1 cellular context compared by ENCODE assay signal in genomic region chr20:33687370-33687915, GRCh38.
TF ChIP-seq lines count a peak whose summit lies in the region.

No MANE protein-coding gene starts in this region.

TF ChIP-seq in endothelial cell of umbilical vein, 7 proteins besides CTCF, POLR2A, EP300 and RAD21:
- TF ChIP-seq EZH2 (IDR thresholded peaks at IDR 0.05; ENCODE audit: borderline replicate concordance, low read depth, low read length, severe bottlenecking): no peak
- TF ChIP-seq GATA2 (IDR thresholded peaks at IDR 0.05; ENCODE audit: insufficient read depth, insufficient read length, low read depth, low read length): no peak
- no peak for TF ChIP-seq MAX (IDR thresholded peaks at IDR 0.05; ENCODE audit: insufficient read depth, insufficient read length)
- TF ChIP-seq FOS (IDR thresholded peaks at IDR 0.05; ENCODE audit: borderline replicate concordance, insufficient read depth, low read length): no peak
- TF ChIP-seq POLR2AphosphoS5 (IDR thresholded peaks at IDR 0.05; ENCODE audit: insufficient read depth, low read depth, low read length): no peak
- no peak for TF ChIP-seq JUN (IDR thresholded peaks at IDR 0.05; ENCODE audit: borderline replicate concordance, insufficient read depth, insufficient read length, low read depth)
- no peak for TF ChIP-seq MYC (IDR thresholded peaks at IDR 0.05; ENCODE audit: low read depth, low read length)
TF ChIP-seq in endothelial cell of umbilical vein: peak in this region for 0.
